ENCODE assay signal across 7 cellular contexts in genomic region chr5:60649288-60649917, GRCh38. TPM values are rescaled to one million over a fixed set of nuclear protein-coding genes. Genes with fewer than 3 reads are reported as not detected.
DNase-seq lines count a peak whose midpoint lies in the region; ATAC-seq and TF ChIP-seq lines count a peak whose summit lies in the region.

No MANE protein-coding gene starts in this region.

- 2 to 3% methylated on average over 1 of the region's 1 CpG for WGBS in body of pancreas, 2 donors

- H3K36me3 ChIP-seq in Loucy (ENCODE audit: insufficient read depth, low read length) (peaks cover 12% of the 10 kb centered on the region; the same call in 1 of the 2 replicates), body of pancreas (replicated peaks in 1 of 2; ENCODE audit: insufficient read depth in 1 of 2, low read depth in 2 of 2) (no peaks in the 10 kb centered on the region), mucosa of descending colon (ENCODE audit: low read depth) (no peaks in the 10 kb centered on the region)

- H2AFZ ChIP-seq in Loucy (ENCODE audit: low read length) = no peak overlapping the region

- no peak for TF ChIP-seq POLR2A in body of pancreas (IDR thresholded peaks at IDR 0.05)

- H3K9me3 ChIP-seq in Loucy (ENCODE audit: insufficient read depth, low read depth, low read length) = no peaks in the 10 kb centered on the region
- H3K9me3 ChIP-seq in body of pancreas = no peaks in the 10 kb centered on the region
- H3K9me3 ChIP-seq in mucosa of descending colon = no peaks in the 10 kb centered on the region

- no peak overlapping the region for H3K27ac ChIP-seq in body of pancreas

- ATAC-seq in GM21526 (IDR thresholded peaks at IDR 0.05; ENCODE audit: low FRiP score, unreplicated experiment) (peak; percentile 56), body of pancreas (no peak), mucosa of descending colon (peak; percentile 43), GM19035 (IDR thresholded peaks at IDR 0.05; ENCODE audit: unreplicated experiment) (no peak)

- H3K9ac ChIP-seq in Loucy (ENCODE audit: low read depth, low read length, poor library complexity, severe bottlenecking) = no peak overlapping the region

- peak; percentile 50 for DNase-seq in GM03348 (ENCODE audit: low spot score)
- DNase-seq in body of pancreas = no peak
- peak in 1 of 3 donors; percentile 24 for DNase-seq in mucosa of descending colon
- no peak for DNase-seq in COLO829 (ENCODE audit: low spot score)

- H3K4me3 ChIP-seq in Loucy (ENCODE audit: low read length, poor library complexity, severe bottlenecking) (no peak overlapping the region), body of pancreas (no peak overlapping the region), mucosa of descending colon (no peak overlapping the region)

- H4K20me1 ChIP-seq in Loucy (ENCODE audit: insufficient read depth, low read length, poor library complexity, severe bottlenecking) = no peaks in the 10 kb centered on the region

- no peak overlapping the region for H3K4me2 ChIP-seq in Loucy (ENCODE audit: low read depth, low read length, poor library complexity, severe bottlenecking)

- H3K4me1 ChIP-seq in Loucy (ENCODE audit: insufficient read depth, low read length, poor library complexity, severe bottlenecking) = no peaks in the 10 kb centered on the region
- H3K4me1 ChIP-seq in body of pancreas = no peaks in the 10 kb centered on the region
- no peaks in the 10 kb centered on the region for H3K4me1 ChIP-seq in mucosa of descending colon (ENCODE audit: low read depth)

- intact Hi-C loops in body of pancreas (cut with DNase I) (no loop called here), mucosa of descending colon (cut with DNase I, micrococcal nuclease) (no loop called here)

- no peaks in the 10 kb centered on the region for H3F3A ChIP-seq in Loucy (ENCODE audit: low read depth)

- no peaks in the 10 kb centered on the region for H3K9me2 ChIP-seq in Loucy (replicated peaks; ENCODE audit: low read depth, low read length)

- H3K27me3 ChIP-seq in Loucy (ENCODE audit: insufficient read depth, low read length, poor library complexity, severe bottlenecking) (no peaks in the 10 kb centered on the region), body of pancreas (no peaks in the 10 kb centered on the region)

- TF ChIP-seq CTCF in Loucy (conservative IDR thresholded peaks at IDR 0.05; ENCODE audit: low read length) = peak; percentile 86
- peak; percentile 33 to 52 (median 43) for TF ChIP-seq CTCF in body of pancreas (IDR thresholded peaks at IDR 0.05)
- peak; percentile 24 for TF ChIP-seq CTCF in mucosa of descending colon (IDR thresholded peaks at IDR 0.05)

- no peaks in the 10 kb centered on the region; the same call in 1 of the 2 replicates for H3K79me2 ChIP-seq in Loucy (ENCODE audit: insufficient read depth, low read length)

RNA-seq across cellular contexts. Expression of gene DEPDC1B, which starts 50.6 kb away (rescaled TPM):
- total RNA-seq in body of pancreas (1 to 10 TPM in 1 of 2 donors, under 1 TPM in 1; 0.66 to 2.3 TPM), mucosa of descending colon (1 to 10 TPM; 3.4 to 9.8 (median 4.5) TPM)

Comparison
In these comparisons a context has a peak if more than half of its experiments do, and no peak if none do; other contexts are left out.
1. ATAC-seq: peak in GM21526 (single experiment) and mucosa of descending colon (single experiment); none in body of pancreas (single experiment) and GM19035 (single experiment).
2. CTCF ChIP-seq: peak in every context shown above with its lines; median percentile 86 in Loucy; 43 in body of pancreas; 24 in mucosa of descending colon.